In the genomic region with DNA sequence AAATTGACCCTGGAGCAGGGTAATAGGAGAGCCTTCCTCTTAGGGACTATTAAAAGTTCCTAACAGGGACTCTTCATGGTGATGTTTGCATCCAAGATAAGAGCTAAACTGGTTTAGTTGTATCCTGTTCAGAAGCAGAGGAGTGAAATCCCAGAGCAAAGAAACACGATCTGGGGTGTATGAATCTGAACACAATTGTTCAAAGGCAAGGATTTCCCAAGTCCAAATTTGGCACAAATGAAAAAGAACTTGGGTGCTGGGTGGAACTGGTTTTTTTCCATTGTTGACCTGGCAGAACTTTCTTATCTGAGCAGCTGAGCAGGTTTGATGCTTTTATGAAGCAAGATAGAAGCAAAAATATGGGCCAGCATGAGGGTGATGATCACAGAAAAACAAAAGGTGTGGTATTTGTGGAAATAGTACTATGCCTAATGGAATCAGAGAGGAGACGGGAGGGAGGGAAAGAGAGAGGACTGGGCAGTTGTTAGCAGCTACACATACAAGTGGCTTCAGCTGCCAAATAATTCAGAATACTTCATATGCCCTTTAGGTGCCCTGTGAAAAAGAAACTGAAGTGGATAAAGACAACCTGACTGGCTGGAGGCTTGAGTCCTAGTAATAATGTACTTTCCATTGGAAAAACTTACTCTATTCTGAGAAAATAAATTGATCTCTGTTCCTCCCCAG, we compare ENCODE assay signal across 1 cellular context.
TF ChIP-seq lines count a peak whose summit lies in the region.

No MANE protein-coding gene starts in this region.

TF ChIP-seq in HCT116, 20 proteins besides CTCF, POLR2A, EP300 and RAD21:
- TF ChIP-seq SP1 (IDR thresholded peaks at IDR 0.05; ENCODE audit: low read depth), result no peak
- TF ChIP-seq ZFX (IDR thresholded peaks at IDR 0.05), result no peak
- no peak for TF ChIP-seq EZH2phosphoT487 (IDR thresholded peaks at IDR 0.05; ENCODE audit: borderline replicate concordance)
- no peak for TF ChIP-seq CEBPB (IDR thresholded peaks at IDR 0.05; ENCODE audit: low read depth)
- no peak for TF ChIP-seq JUND (IDR thresholded peaks at IDR 0.05)
- TF ChIP-seq ELF1 (IDR thresholded peaks at IDR 0.05; ENCODE audit: borderline replicate concordance, low read depth), result no peak
- TF ChIP-seq FOSL1 (IDR thresholded peaks at IDR 0.05; ENCODE audit: low read depth), result no peak
- no peak for TF ChIP-seq EGR1 (IDR thresholded peaks at IDR 0.05; ENCODE audit: low read depth)
- no peak for TF ChIP-seq TCF7L2 (IDR thresholded peaks at IDR 0.05; ENCODE audit: borderline replicate concordance, extremely low read depth, insufficient read depth, insufficient read length)
- TF ChIP-seq SRF (IDR thresholded peaks at IDR 0.05; ENCODE audit: low read depth), result no peak
- no peak for TF ChIP-seq EZH2 (IDR thresholded peaks at IDR 0.05)
- TF ChIP-seq, protein P1, sequence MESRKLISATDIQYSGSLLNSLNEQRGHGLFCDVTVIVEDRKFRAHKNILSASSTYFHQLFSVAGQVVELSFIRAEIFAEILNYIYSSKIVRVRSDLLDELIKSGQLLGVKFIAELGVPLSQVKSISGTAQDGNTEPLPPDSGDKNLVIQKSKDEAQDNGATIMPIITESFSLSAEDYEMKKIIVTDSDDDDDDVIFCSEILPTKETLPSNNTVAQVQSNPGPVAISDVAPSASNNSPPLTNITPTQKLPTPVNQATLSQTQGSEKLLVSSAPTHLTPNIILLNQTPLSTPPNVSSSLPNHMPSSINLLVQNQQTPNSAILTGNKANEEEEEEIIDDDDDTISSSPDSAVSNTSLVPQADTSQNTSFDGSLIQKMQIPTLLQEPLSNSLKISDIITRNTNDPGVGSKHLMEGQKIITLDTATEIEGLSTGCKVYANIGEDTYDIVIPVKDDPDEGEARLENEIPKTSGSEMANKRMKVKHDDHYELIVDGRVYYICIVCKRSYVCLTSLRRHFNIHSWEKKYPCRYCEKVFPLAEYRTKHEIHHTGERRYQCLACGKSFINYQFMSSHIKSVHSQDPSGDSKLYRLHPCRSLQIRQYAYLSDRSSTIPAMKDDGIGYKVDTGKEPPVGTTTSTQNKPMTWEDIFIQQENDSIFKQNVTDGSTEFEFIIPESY (IDR thresholded peaks at IDR 0.05; ENCODE audit: extremely low read depth, insufficient replicate concordance, low read length), result no peak
- TF ChIP-seq POLR2AphosphoS5 (IDR thresholded peaks at IDR 0.05; ENCODE audit: low read depth, low read length), result no peak
- no peak for TF ChIP-seq ZNF274 (IDR thresholded peaks at IDR 0.05; ENCODE audit: low read depth, low read length)
- TF ChIP-seq, protein P2, sequence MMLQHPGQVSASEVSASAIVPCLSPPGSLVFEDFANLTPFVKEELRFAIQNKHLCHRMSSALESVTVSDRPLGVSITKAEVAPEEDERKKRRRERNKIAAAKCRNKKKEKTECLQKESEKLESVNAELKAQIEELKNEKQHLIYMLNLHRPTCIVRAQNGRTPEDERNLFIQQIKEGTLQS (IDR thresholded peaks at IDR 0.05), result no peak
- no peak for TF ChIP-seq SIN3A (IDR thresholded peaks at IDR 0.05; ENCODE audit: low read depth)
- TF ChIP-seq, protein P3, sequence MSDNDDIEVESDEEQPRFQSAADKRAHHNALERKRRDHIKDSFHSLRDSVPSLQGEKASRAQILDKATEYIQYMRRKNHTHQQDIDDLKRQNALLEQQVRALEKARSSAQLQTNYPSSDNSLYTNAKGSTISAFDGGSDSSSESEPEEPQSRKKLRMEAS (IDR thresholded peaks at IDR 0.05), result no peak
- TF ChIP-seq CBX3 (IDR thresholded peaks at IDR 0.05; ENCODE audit: low read depth), result no peak
- TF ChIP-seq YY1 (IDR thresholded peaks at IDR 0.05; ENCODE audit: extremely low read depth, insufficient replicate concordance, low read depth, low read length), result no peak
TF ChIP-seq in HCT116: peak in this region for 0.
